ENCODE assay signal across 26 cellular contexts in genomic region chr19:34397853-34398252, GRCh38.
"Had no signal": no experiment of that assay in that cellular context is flagged by ENCODE, and none has a peak within 500 bp of the region (broad histone marks: within the 10 kb centered on the region; RNA-seq: fewer than 3 reads in every experiment).

No MANE protein-coding gene starts in this region.

- H3K9me3 Mint-ChIP-seq: immature natural killer cell; mesothelial cell of epicardium; naive B cell; naive thymus-derived CD8-positive, alpha-beta T cell had no signal

- H3K4me1 ChIP-seq: esophagus muscularis mucosa, foreskin keratinocyte, gastroesophageal sphincter, heart left ventricle, left ventricle myocardium inferior, lower lobe of right lung had no signal

- H3K4me2 ChIP-seq: hepatocyte had no signal

- ATAC-seq: foreskin keratinocyte; gastroesophageal sphincter; heart left ventricle; left colon; left lobe of liver; lower lobe of right lung; mucosa of descending colon; naive thymus-derived CD8-positive, alpha-beta T cell had no signal

- H3K27me3 Mint-ChIP-seq: naive B cell; naive thymus-derived CD8-positive, alpha-beta T cell had no signal

- H3K4me3 ChIP-seq: coronary artery, esophagus muscularis mucosa, gastroesophageal sphincter, heart left ventricle, hepatocyte, left ventricle myocardium inferior, lower lobe of right lung, mucosa of descending colon had no signal

- H3K4me1 Mint-ChIP-seq: immature natural killer cell, mesothelial cell of epicardium, naive B cell had no signal

- H3K4me3 Mint-ChIP-seq: immature natural killer cell; mesothelial cell of epicardium; naive B cell; naive thymus-derived CD8-positive, alpha-beta T cell had no signal

- H3K9me3 ChIP-seq: esophagus muscularis mucosa, gastroesophageal sphincter, heart left ventricle, left ventricle myocardium inferior, lower lobe of right lung, mucosa of descending colon had no signal

- H3K27ac ChIP-seq: coronary artery, esophagus muscularis mucosa, foreskin keratinocyte, gastroesophageal sphincter, heart left ventricle, hepatocyte, left ventricle myocardium inferior, lower lobe of right lung had no signal

- FAIRE-seq: colon, endothelial cell of umbilical vein, frontal cortex, kidney had no signal

- H3K27me3 ChIP-seq: esophagus muscularis mucosa, foreskin keratinocyte, gastroesophageal sphincter, heart left ventricle, hepatocyte had no signal

- DNase-seq: dermis blood vessel endothelial cell; effector CD4-positive, alpha-beta T cell; effector memory CD4-positive, alpha-beta T cell; foreskin keratinocyte; heart left ventricle; hypothalamus; immature natural killer cell; islet precursor cell; kidney glomerular epithelial cell; left colon; left ventricle myocardium inferior; lower lobe of right lung; mesenchymal stem cell; naive B cell; naive thymus-derived CD8-positive, alpha-beta T cell had no signal

- H3K27ac Mint-ChIP-seq: mesothelial cell of epicardium had no signal
